ENCODE assay signal across 1 cellular context in genomic region chr1:108963052-108963686, GRCh38.
TF ChIP-seq lines count a peak whose summit lies in the region.

A gene with protein sequence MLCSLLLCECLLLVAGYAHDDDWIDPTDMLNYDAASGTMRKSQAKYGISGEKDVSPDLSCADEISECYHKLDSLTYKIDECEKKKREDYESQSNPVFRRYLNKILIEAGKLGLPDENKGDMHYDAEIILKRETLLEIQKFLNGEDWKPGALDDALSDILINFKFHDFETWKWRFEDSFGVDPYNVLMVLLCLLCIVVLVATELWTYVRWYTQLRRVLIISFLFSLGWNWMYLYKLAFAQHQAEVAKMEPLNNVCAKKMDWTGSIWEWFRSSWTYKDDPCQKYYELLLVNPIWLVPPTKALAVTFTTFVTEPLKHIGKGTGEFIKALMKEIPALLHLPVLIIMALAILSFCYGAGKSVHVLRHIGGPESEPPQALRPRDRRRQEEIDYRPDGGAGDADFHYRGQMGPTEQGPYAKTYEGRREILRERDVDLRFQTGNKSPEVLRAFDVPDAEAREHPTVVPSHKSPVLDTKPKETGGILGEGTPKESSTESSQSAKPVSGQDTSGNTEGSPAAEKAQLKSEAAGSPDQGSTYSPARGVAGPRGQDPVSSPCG (minus strand): TSS chr1:108963484. CDS start chr1:108950437, 13,047 bp downstream.

TF ChIP-seq in HepG2, 621 proteins besides CTCF, POLR2A, EP300 and RAD21 (continued from another document and continues in another):
- TF ChIP-seq, protein P1, sequence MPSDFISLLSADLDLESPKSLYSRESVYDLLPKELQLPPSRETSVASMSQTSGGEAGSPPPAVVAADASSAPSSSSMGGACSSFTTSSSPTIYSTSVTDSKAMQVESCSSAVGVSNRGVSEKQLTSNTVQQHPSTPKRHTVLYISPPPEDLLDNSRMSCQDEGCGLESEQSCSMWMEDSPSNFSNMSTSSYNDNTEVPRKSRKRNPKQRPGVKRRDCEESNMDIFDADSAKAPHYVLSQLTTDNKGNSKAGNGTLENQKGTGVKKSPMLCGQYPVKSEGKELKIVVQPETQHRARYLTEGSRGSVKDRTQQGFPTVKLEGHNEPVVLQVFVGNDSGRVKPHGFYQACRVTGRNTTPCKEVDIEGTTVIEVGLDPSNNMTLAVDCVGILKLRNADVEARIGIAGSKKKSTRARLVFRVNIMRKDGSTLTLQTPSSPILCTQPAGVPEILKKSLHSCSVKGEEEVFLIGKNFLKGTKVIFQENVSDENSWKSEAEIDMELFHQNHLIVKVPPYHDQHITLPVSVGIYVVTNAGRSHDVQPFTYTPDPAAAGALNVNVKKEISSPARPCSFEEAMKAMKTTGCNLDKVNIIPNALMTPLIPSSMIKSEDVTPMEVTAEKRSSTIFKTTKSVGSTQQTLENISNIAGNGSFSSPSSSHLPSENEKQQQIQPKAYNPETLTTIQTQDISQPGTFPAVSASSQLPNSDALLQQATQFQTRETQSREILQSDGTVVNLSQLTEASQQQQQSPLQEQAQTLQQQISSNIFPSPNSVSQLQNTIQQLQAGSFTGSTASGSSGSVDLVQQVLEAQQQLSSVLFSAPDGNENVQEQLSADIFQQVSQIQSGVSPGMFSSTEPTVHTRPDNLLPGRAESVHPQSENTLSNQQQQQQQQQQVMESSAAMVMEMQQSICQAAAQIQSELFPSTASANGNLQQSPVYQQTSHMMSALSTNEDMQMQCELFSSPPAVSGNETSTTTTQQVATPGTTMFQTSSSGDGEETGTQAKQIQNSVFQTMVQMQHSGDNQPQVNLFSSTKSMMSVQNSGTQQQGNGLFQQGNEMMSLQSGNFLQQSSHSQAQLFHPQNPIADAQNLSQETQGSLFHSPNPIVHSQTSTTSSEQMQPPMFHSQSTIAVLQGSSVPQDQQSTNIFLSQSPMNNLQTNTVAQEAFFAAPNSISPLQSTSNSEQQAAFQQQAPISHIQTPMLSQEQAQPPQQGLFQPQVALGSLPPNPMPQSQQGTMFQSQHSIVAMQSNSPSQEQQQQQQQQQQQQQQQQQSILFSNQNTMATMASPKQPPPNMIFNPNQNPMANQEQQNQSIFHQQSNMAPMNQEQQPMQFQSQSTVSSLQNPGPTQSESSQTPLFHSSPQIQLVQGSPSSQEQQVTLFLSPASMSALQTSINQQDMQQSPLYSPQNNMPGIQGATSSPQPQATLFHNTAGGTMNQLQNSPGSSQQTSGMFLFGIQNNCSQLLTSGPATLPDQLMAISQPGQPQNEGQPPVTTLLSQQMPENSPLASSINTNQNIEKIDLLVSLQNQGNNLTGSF (CRISPR knock-in tag; IDR thresholded peaks at IDR 0.05) = peak; percentile 91
- TF ChIP-seq ATF2 (CRISPR knock-in tag; IDR thresholded peaks at IDR 0.05) (no peak; the same call in 1 of the 2 replicates), ZFX (CRISPR knock-in tag; IDR thresholded peaks at IDR 0.05; ENCODE audit: low read depth) (peak; percentile 99), PITX1 (CRISPR knock-in tag; IDR thresholded peaks at IDR 0.05) (0 out of 2 replicates have a peak, but pooled peaks have one; percentile 54), HDAC2 (CRISPR knock-in tag; IDR thresholded peaks at IDR 0.05) (0 out of 2 replicates have a peak, but pooled peaks have one; percentile 37), ZNF749 (CRISPR knock-in tag; IDR thresholded peaks at IDR 0.05; ENCODE audit: borderline replicate concordance) (peak; percentile 67; the same call in 1 of the 2 replicates), SOX6 (IDR thresholded peaks at IDR 0.05) (no peak), SOX6 (CRISPR knock-in tag; IDR thresholded peaks at IDR 0.05) (peak; percentile 46; the same call in 1 of the 2 replicates), POGK (CRISPR knock-in tag; conservative IDR thresholded peaks at IDR 0.05) (peak; percentile 96), ZNF160 (CRISPR knock-in tag; IDR thresholded peaks at IDR 0.05) (peak; percentile 64; the same call in 1 of the 2 replicates), ESRRA (CRISPR knock-in tag; IDR thresholded peaks at IDR 0.05; ENCODE audit: low read depth) (no peak), POLR2AphosphoS5 (IDR thresholded peaks at IDR 0.05; ENCODE audit: low read depth, low read length) (peak; percentile 88), TEAD3 (CRISPR knock-in tag; optimal IDR thresholded peaks at IDR 0.05; ENCODE audit: borderline replicate concordance) (peak; percentile 76), ZNF276 (CRISPR knock-in tag; IDR thresholded peaks at IDR 0.05; ENCODE audit: low read depth) (no peak), ZNF547 (CRISPR knock-in tag; IDR thresholded peaks at IDR 0.05) (peak; percentile 79; the same call in 1 of the 2 replicates), FOXA3 (CRISPR knock-in tag; IDR thresholded peaks at IDR 0.05) (0 out of 2 replicates have a peak, but pooled peaks have one; percentile 38), ZC3H4 (CRISPR knock-in tag; IDR thresholded peaks at IDR 0.05; ENCODE audit: borderline replicate concordance) (peak; percentile 56; the same call in 1 of the 2 replicates), CAMTA2 (CRISPR knock-in tag; IDR thresholded peaks at IDR 0.05; ENCODE audit: borderline replicate concordance) (no peak; the same call in 1 of the 2 replicates), ZNF441 (CRISPR knock-in tag; IDR thresholded peaks at IDR 0.05; ENCODE audit: borderline replicate concordance) (peak; percentile 85), PHF20 (CRISPR knock-in tag; IDR thresholded peaks at IDR 0.05) (peak; percentile 69), SIN3B (IDR thresholded peaks at IDR 0.05; ENCODE audit: low read length) (no peak), RBFOX2 (IDR thresholded peaks at IDR 0.05; ENCODE audit: low read depth, low read length) (peak; percentile 95), SMYD3 (CRISPR knock-in tag; IDR thresholded peaks at IDR 0.05) (peak; percentile 88), SMARCC2 (IDR thresholded peaks at IDR 0.05) (no peak), ZNF83 (CRISPR knock-in tag; IDR thresholded peaks at IDR 0.05; ENCODE audit: borderline replicate concordance) (peak; percentile 95; the same call in 1 of the 2 replicates), ZMAT3 (CRISPR knock-in tag; conservative IDR thresholded peaks at IDR 0.05) (peak; percentile 78), ZNF296 (CRISPR knock-in tag; conservative IDR thresholded peaks at IDR 0.05) (no peak)
- TF ChIP-seq, protein P2, sequence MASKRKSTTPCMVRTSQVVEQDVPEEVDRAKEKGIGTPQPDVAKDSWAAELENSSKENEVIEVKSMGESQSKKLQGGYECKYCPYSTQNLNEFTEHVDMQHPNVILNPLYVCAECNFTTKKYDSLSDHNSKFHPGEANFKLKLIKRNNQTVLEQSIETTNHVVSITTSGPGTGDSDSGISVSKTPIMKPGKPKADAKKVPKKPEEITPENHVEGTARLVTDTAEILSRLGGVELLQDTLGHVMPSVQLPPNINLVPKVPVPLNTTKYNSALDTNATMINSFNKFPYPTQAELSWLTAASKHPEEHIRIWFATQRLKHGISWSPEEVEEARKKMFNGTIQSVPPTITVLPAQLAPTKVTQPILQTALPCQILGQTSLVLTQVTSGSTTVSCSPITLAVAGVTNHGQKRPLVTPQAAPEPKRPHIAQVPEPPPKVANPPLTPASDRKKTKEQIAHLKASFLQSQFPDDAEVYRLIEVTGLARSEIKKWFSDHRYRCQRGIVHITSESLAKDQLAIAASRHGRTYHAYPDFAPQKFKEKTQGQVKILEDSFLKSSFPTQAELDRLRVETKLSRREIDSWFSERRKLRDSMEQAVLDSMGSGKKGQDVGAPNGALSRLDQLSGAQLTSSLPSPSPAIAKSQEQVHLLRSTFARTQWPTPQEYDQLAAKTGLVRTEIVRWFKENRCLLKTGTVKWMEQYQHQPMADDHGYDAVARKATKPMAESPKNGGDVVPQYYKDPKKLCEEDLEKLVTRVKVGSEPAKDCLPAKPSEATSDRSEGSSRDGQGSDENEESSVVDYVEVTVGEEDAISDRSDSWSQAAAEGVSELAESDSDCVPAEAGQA (IDR thresholded peaks at IDR 0.05; ENCODE audit: low read depth) = no peak; the same call in 1 of the 2 replicates
- TF ChIP-seq, protein P2 (CRISPR knock-in tag; IDR thresholded peaks at IDR 0.05; ENCODE audit: borderline replicate concordance) = no peak; the same call in 1 of the 2 replicates
- TF ChIP-seq, protein P3, sequence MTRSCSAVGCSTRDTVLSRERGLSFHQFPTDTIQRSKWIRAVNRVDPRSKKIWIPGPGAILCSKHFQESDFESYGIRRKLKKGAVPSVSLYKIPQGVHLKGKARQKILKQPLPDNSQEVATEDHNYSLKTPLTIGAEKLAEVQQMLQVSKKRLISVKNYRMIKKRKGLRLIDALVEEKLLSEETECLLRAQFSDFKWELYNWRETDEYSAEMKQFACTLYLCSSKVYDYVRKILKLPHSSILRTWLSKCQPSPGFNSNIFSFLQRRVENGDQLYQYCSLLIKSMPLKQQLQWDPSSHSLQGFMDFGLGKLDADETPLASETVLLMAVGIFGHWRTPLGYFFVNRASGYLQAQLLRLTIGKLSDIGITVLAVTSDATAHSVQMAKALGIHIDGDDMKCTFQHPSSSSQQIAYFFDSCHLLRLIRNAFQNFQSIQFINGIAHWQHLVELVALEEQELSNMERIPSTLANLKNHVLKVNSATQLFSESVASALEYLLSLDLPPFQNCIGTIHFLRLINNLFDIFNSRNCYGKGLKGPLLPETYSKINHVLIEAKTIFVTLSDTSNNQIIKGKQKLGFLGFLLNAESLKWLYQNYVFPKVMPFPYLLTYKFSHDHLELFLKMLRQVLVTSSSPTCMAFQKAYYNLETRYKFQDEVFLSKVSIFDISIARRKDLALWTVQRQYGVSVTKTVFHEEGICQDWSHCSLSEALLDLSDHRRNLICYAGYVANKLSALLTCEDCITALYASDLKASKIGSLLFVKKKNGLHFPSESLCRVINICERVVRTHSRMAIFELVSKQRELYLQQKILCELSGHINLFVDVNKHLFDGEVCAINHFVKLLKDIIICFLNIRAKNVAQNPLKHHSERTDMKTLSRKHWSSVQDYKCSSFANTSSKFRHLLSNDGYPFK (CRISPR knock-in tag; IDR thresholded peaks at IDR 0.05; ENCODE audit: borderline replicate concordance) = 0 out of 2 replicates have a peak, but pooled peaks have one; percentile 21
